13 cellular contexts compared by ENCODE assay signal in genomic region chr15:31373096-31373865, GRCh38. TPM values are rescaled to one million over a fixed set of nuclear protein-coding genes. Genes with fewer than 3 reads are reported as not detected.
DNase-seq lines count a peak whose midpoint lies in the region; ATAC-seq and TF ChIP-seq lines count a peak whose summit lies in the region.
"Had no signal": no experiment of that assay in that cellular context is flagged by ENCODE, and none has a peak within 500 bp of the region (broad histone marks: within the 10 kb centered on the region; RNA-seq: fewer than 3 reads in every experiment).

No MANE protein-coding gene starts in this region.

- peak in 1 of 5 donors; percentile 51 for DNase-seq in heart left ventricle
- DNase-seq in left ventricle myocardium superior: no peak
- DNase-seq in esophagus squamous epithelium (lab: John Stamatoyannopoulos, UW): no peak
- peak; percentile 62 for DNase-seq in posterior vena cava (ENCODE audit: low spot score)
- no peak for DNase-seq in upper lobe of left lung
- no peak for DNase-seq in NCI-H1105 (lab: John Stamatoyannopoulos, UW)
- no peak for DNase-seq in osteocyte (ENCODE audit: extremely low spot score, unreplicated experiment)
- no peak for DNase-seq in NCI-H1694 treated with DMSO at 0.1 percent for 48 hours (lab: John Stamatoyannopoulos, UW)
- DNase-seq: cerebellar nuclear complex, COR-L47, GF-D8 had no signal

- peaks cover 17% of the 10 kb centered on the region for H3K36me3 Mint-ChIP-seq in osteocyte (ENCODE audit: unreplicated experiment)

- H3K27ac ChIP-seq in heart left ventricle: peak overlapping the region in 11 of 12 donors; percentile 28 to 94 (median 61)
- peak overlapping the region; percentile 18 to 60 (median 40) for H3K27ac ChIP-seq in esophagus squamous epithelium
- H3K27ac ChIP-seq in upper lobe of left lung: peak overlapping the region; percentile 42 to 99 (median 80)

- H3K27me3 ChIP-seq in heart left ventricle (no peaks in the 10 kb centered on the region), esophagus squamous epithelium (no peaks in the 10 kb centered on the region), upper lobe of left lung (no peaks in the 10 kb centered on the region)

- WGBS in heart left ventricle, 4 donors: 73 to 88% (median 77%) methylated on average over 23 of the region's 23 CpGs
- 85 to 87% methylated on average over 15 to 17 of the region's 23 CpGs for WGBS in esophagus squamous epithelium, 2 donors
- WGBS in upper lobe of left lung, 2 donors: 78 to 89% methylated on average over 21 to 23 of the region's 23 CpGs

- H3K4me1 Mint-ChIP-seq in osteocyte (ENCODE audit: unreplicated experiment): peaks cover 41% of the 10 kb centered on the region

- no peak overlapping the region for H3K4me3 Mint-ChIP-seq in osteocyte (ENCODE audit: unreplicated experiment)
- H3K4me3 Mint-ChIP-seq: activated naive CD4-positive, alpha-beta T cell treated with anti-CD3 and anti-CD28 coated beads, Interleukin-2, amount 50 U/mL, for 24 hours had no signal

- H3K27me3 Mint-ChIP-seq in osteocyte (ENCODE audit: unreplicated experiment): no peaks in the 10 kb centered on the region
- H3K27me3 Mint-ChIP-seq: activated naive CD4-positive, alpha-beta T cell treated with anti-CD3 and anti-CD28 coated beads, Interleukin-2, amount 50 U/mL, for 24 hours had no signal

- intact Hi-C loops in heart left ventricle (cut with DNase I): loop anchor here in 1 of 10 donors (5.0 kb wide), 1 partner anchor 69 kb away; no protein-coding TSS in a partner anchor
- intact Hi-C loops in left ventricle myocardium superior (cut with micrococcal nuclease): no loop called here
- intact Hi-C loops in esophagus squamous epithelium (cut with DNase I): no loop called here
- intact Hi-C loops in posterior vena cava (cut with DNase I): no loop called here

- H3K9me3 Mint-ChIP-seq in osteocyte (ENCODE audit: unreplicated experiment): peaks cover 16% of the 10 kb centered on the region
- H3K9me3 Mint-ChIP-seq: activated naive CD4-positive, alpha-beta T cell treated with anti-CD3 and anti-CD28 coated beads, Interleukin-2, amount 50 U/mL, for 24 hours had no signal

- no peak overlapping the region for H3K27ac Mint-ChIP-seq in osteocyte (ENCODE audit: unreplicated experiment)

- H3K4me3 ChIP-seq in heart left ventricle (no peak overlapping the region), esophagus squamous epithelium (no peak overlapping the region), upper lobe of left lung (no peak overlapping the region)

- H3K4me1 ChIP-seq in heart left ventricle (peaks cover 0 to 94% (median 74%) of the 10 kb centered on the region in 12 donors), esophagus squamous epithelium (peaks cover 19 to 80% (median 35%) of the 10 kb centered on the region in 3 donors), upper lobe of left lung (peaks cover 55 to 93% (median 87%) of the 10 kb centered on the region in 4 donors)

- H3K9me3 ChIP-seq in heart left ventricle (no peaks in the 10 kb centered on the region), esophagus squamous epithelium (no peaks in the 10 kb centered on the region), upper lobe of left lung (no peaks in the 10 kb centered on the region)

- TF ChIP-seq POLR2A in heart left ventricle (IDR thresholded peaks at IDR 0.05): no peak
- TF ChIP-seq POLR2A in esophagus squamous epithelium (IDR thresholded peaks at IDR 0.05): no peak
- TF ChIP-seq POLR2A in upper lobe of left lung (IDR thresholded peaks at IDR 0.05): no peak

- no peak for ATAC-seq in heart left ventricle
- no peak for ATAC-seq in left ventricle myocardium superior
- no peak for ATAC-seq in upper lobe of left lung (ENCODE audit: low FRiP score in 2 of 2)
- ATAC-seq: HCT116 had no signal

- TF ChIP-seq CTCF in heart left ventricle (IDR thresholded peaks at IDR 0.05) (no peak), esophagus squamous epithelium (IDR thresholded peaks at IDR 0.05) (no peak), upper lobe of left lung (IDR thresholded peaks at IDR 0.05) (no peak), osteocyte (IDR thresholded peaks at IDR 0.05) (no peak)

- H3K36me3 ChIP-seq in heart left ventricle: peaks cover 0 to 55% (median 26%) of the 10 kb centered on the region in 9 donors
- peaks cover 0 to 64% (median 19%) of the 10 kb centered on the region in 3 donors for H3K36me3 ChIP-seq in esophagus squamous epithelium
- peaks cover 8 to 50% (median 26%) of the 10 kb centered on the region in 4 donors for H3K36me3 ChIP-seq in upper lobe of left lung

- no peak for TF ChIP-seq EP300 in upper lobe of left lung (IDR thresholded peaks at IDR 0.05)

RNA-seq across cellular contexts. Expression of gene KLF13, which starts 46.6 kb away (rescaled TPM):
- total RNA-seq in heart left ventricle: 10 to 100 TPM; 37.5 to 65.9 (median 56.4) TPM
- 10 to 100 TPM; 22.4 to 74.0 TPM for polyA plus RNA-seq in heart left ventricle
- total RNA-seq in left ventricle myocardium superior: 85.3 TPM
- total RNA-seq in esophagus squamous epithelium: 10 to 100 TPM; 16.4 to 54.6 (median 41.8) TPM
- total RNA-seq in posterior vena cava: 10 to 100 TPM; 49.6 to 97.8 TPM
- total RNA-seq in upper lobe of left lung: 100 to 1,000 TPM; 103 to 231 (median 147) TPM
- total RNA-seq in osteocyte: 54.5 and 57.7 TPM in 2 replicates
